In genomic region chr6:170085475-170086401, GRCh38 we compare ENCODE assay signal across 11 cellular contexts.
A peak's percentile ranks its signal among the peaks of the same experiment; 100 is the strongest.
DNase-seq lines count a peak whose midpoint lies in the region; ATAC-seq and TF ChIP-seq lines count a peak whose summit lies in the region.
"Had no signal": no experiment of that assay in that cellular context is flagged by ENCODE, and none has a peak within 500 bp of the region (broad histone marks: within the 10 kb centered on the region; RNA-seq: fewer than 3 reads in every experiment).

No MANE protein-coding gene starts in this region.

- H3K27ac ChIP-seq in CD4-positive, CD25-positive, alpha-beta regulatory T cell (ENCODE audit: insufficient read depth, low read length, poor library complexity, severe bottlenecking) = no peak overlapping the region
- H3K27ac ChIP-seq in endodermal cell (ENCODE audit: low read depth, low read length) (no peak overlapping the region), ovary (no peak overlapping the region)
- H3K27ac ChIP-seq: KMS-11, psoas muscle had no signal

- peak overlapping the region in 3 of 4 donors; percentile 27 to 90 (median 30) for H3K4me3 Mint-ChIP-seq in CD4-positive, CD25-positive, alpha-beta regulatory T cell
- H3K4me3 Mint-ChIP-seq in endodermal cell = no peak overlapping the region

- H3K36me3 ChIP-seq in CD4-positive, CD25-positive, alpha-beta regulatory T cell (ENCODE audit: control insufficient read depth, insufficient read depth, low read length) = no peaks in the 10 kb centered on the region
- no peaks in the 10 kb centered on the region for H3K36me3 ChIP-seq in H7 (replicated peaks; ENCODE audit: control insufficient read depth, insufficient read depth, low read length)
- no peaks in the 10 kb centered on the region for H3K36me3 ChIP-seq in endodermal cell (ENCODE audit: control insufficient read depth, insufficient read depth, low read length)
- no peaks in the 10 kb centered on the region for H3K36me3 ChIP-seq in ovary

- peaks cover 5% of the 10 kb centered on the region for H3K27me3 Mint-ChIP-seq in CD4-positive, CD25-positive, alpha-beta regulatory T cell
- H3K27me3 Mint-ChIP-seq in endodermal cell (ENCODE audit: insufficient read depth) = no peaks in the 10 kb centered on the region

- no peak for TF ChIP-seq CTCF in endodermal cell (conservative IDR thresholded peaks at IDR 0.05)
- no peak for TF ChIP-seq CTCF in ovary (IDR thresholded peaks at IDR 0.05)

- peaks cover 0 to 3% (median 0%) of the 10 kb centered on the region in 7 donors for H3K9me3 Mint-ChIP-seq in CD4-positive, CD25-positive, alpha-beta regulatory T cell
- peaks cover 4% of the 10 kb centered on the region for H3K9me3 Mint-ChIP-seq in endodermal cell

- no peak for DNase-seq in CD4-positive, CD25-positive, alpha-beta regulatory T cell
- peak; percentile 52 for DNase-seq in H7
- peak; percentile 38 for DNase-seq in endodermal cell
- peak in 3 of 5 donors; percentile 1 to 4 (median 4) for DNase-seq in ovary
- DNase-seq in NCI-H345 treated with DMSO at 0.1 percent for 48 hours (lab: John Stamatoyannopoulos, UW; ENCODE audit: unreplicated experiment) = no peak
- DNase-seq: HCEC 1CT had no signal

- no peaks in the 10 kb centered on the region for H3K27me3 ChIP-seq in CD4-positive, CD25-positive, alpha-beta regulatory T cell (ENCODE audit: control insufficient read depth, insufficient read depth, low read length)
- no peaks in the 10 kb centered on the region for H3K27me3 ChIP-seq in H7 (ENCODE audit: control insufficient read depth, insufficient read depth, low read length)
- H3K27me3 ChIP-seq in endodermal cell (ENCODE audit: control insufficient read depth, insufficient read depth, low read length, poor library complexity, severe bottlenecking) = no peaks in the 10 kb centered on the region
- no peaks in the 10 kb centered on the region for H3K27me3 ChIP-seq in ovary

- no peak for ATAC-seq in CD4-positive, CD25-positive, alpha-beta regulatory T cell (ENCODE audit: low read depth in 2 of 2)
- ATAC-seq in GM19397 (IDR thresholded peaks at IDR 0.05; ENCODE audit: unreplicated experiment) (no peak), HG03280 (IDR thresholded peaks at IDR 0.05; ENCODE audit: unreplicated experiment) (no peak), GM19452 (IDR thresholded peaks at IDR 0.05; ENCODE audit: unreplicated experiment) (no peak)
- ATAC-seq: psoas muscle had no signal

- no peak for TF ChIP-seq EP300 in ovary (IDR thresholded peaks at IDR 0.05)

- H3K4me1 Mint-ChIP-seq in CD4-positive, CD25-positive, alpha-beta regulatory T cell = peaks cover 8 to 34% (median 18%) of the 10 kb centered on the region in 4 donors
- H3K4me1 Mint-ChIP-seq in endodermal cell = no peaks in the 10 kb centered on the region

- no peak for TF ChIP-seq POLR2A in ovary (IDR thresholded peaks at IDR 0.05)

- H3K4me3 ChIP-seq in CD4-positive, CD25-positive, alpha-beta regulatory T cell (ENCODE audit: low read depth, low read length) = no peak overlapping the region
- no peak overlapping the region for H3K4me3 ChIP-seq in H7 (ENCODE audit: insufficient read depth, low read depth, low read length)
- H3K4me3 ChIP-seq in endodermal cell (ENCODE audit: low read length) = no peak overlapping the region
- H3K4me3 ChIP-seq in ovary = no peak overlapping the region
- H3K4me3 ChIP-seq: psoas muscle had no signal

- intact Hi-C loops in ovary (cut with DNase I) = no loop called here

- no peaks in the 10 kb centered on the region for H3K36me3 Mint-ChIP-seq in CD4-positive, CD25-positive, alpha-beta regulatory T cell
- H3K36me3 Mint-ChIP-seq in endodermal cell (ENCODE audit: low read depth) = no peaks in the 10 kb centered on the region

- no peaks in the 10 kb centered on the region for H3K9me3 ChIP-seq in CD4-positive, CD25-positive, alpha-beta regulatory T cell (ENCODE audit: control insufficient read depth in 2 of 2, low read length in 2 of 2)
- H3K9me3 ChIP-seq in endodermal cell (ENCODE audit: control insufficient read depth, low read length) (no peaks in the 10 kb centered on the region), ovary (no peaks in the 10 kb centered on the region)
- H3K9me3 ChIP-seq: psoas muscle had no signal

- peak overlapping the region in 2 of 3 donors; percentile 53 to 63 for H3K27ac Mint-ChIP-seq in CD4-positive, CD25-positive, alpha-beta regulatory T cell
- no peak overlapping the region for H3K27ac Mint-ChIP-seq in endodermal cell

- peaks cover 25% of the 10 kb centered on the region for H3K4me1 ChIP-seq in CD4-positive, CD25-positive, alpha-beta regulatory T cell (ENCODE audit: control insufficient read depth, insufficient read depth, low read length, poor library complexity, severe bottlenecking)
- H3K4me1 ChIP-seq in endodermal cell (ENCODE audit: control insufficient read depth, insufficient read depth, low read length) (no peaks in the 10 kb centered on the region), ovary (ENCODE audit: insufficient read depth) (no peaks in the 10 kb centered on the region)

- no peak overlapping the region for H3K9ac ChIP-seq in endodermal cell (ENCODE audit: extremely low read depth, low read length, poor library complexity, severe bottlenecking)
- H3K9ac ChIP-seq: KMS-11 had no signal

- 84 to 85% methylated on average over 20 to 26 of the region's 26 CpGs for WGBS in endodermal cell (ENCODE audit: insufficient coverage in 1 of 2, insufficient read length in 1 of 2), 2 experiments
- WGBS in ovary, 3 donors = 73 to 80% (median 74%) methylated on average over 26 of the region's 26 CpGs

Comparison
In these comparisons a context has a peak if more than half of its experiments do, and no peak if none do; other contexts are left out.
1. DNase-seq: peak in H7 (single experiment), endodermal cell (single experiment) and ovary (3 of 5); none in CD4-positive, CD25-positive, alpha-beta regulatory T cell (0 of 3) and NCI-H345 treated with DMSO at 0.1 percent for 48 hours (single experiment).